Comparison of ENCODE assay signal across 8 cellular contexts in the genomic region with DNA sequence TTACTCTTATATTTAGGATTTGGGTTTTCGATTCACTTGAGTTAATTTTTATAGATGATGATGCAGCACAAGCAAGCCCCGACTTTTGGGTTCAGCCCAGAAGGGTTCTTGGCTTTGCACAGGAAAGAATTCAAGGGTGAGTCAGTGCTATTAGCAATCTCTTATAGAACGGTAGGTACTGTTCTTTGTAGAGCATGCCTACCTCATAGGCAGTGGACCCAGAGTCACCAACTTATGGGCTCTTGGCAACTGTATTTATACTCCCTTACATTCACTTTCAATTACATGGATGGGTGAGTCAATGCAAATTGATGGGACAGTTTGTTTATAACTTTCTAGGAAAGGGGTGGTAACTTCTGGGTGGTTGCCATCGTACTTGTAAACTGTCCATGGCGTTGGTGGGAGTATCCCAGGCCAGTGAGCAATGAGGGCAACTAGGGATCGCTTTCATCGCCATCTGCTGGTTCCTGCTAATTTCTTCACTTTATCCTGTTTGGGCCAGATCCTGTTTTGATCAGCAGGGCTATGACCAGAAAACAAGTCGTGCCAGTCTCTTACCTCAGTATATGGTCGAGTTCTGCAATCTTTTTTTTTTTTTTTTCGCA.
A peak's percentile ranks its signal among the peaks of the same experiment; 100 is the strongest.
DNase-seq lines count a peak whose midpoint lies in the region; ATAC-seq and TF ChIP-seq lines count a peak whose summit lies in the region.
"Had no signal": no experiment of that assay in that cellular context is flagged by ENCODE, and none has a peak within 500 bp of the region (broad histone marks: within the 10 kb centered on the region; RNA-seq: fewer than 3 reads in every experiment).

No MANE protein-coding gene starts in this region.

- H2BK120ac ChIP-seq in IMR-90 (ENCODE audit: low read depth, low read length) = no peak overlapping the region

- H2BK15ac ChIP-seq in IMR-90 (ENCODE audit: low read depth, low read length) = no peak overlapping the region

- no peak overlapping the region for H4K8ac ChIP-seq in IMR-90 (ENCODE audit: low read depth in 2 of 2, low read length in 2 of 2)

- no peaks in the 10 kb centered on the region; the same call in 1 of the 2 replicates for H3K9me3 ChIP-seq in IMR-90 (ENCODE audit: control insufficient read depth, insufficient read depth, low read length)
- peaks cover 0 to 5% (median 0%) of the 10 kb centered on the region in 3 donors for H3K9me3 ChIP-seq in tibial artery

- no peaks in the 10 kb centered on the region for H3K36me3 Mint-ChIP-seq in activated CD8-positive, alpha-beta T cell treated with anti-CD3 and anti-CD28 coated beads, Interleukin-2, amount 10 ng/mL, durations not matched to agents 7 days and 5 days (ENCODE audit: low read depth)
- H3K36me3 Mint-ChIP-seq in activated CD4-positive, alpha-beta T cell treated with anti-CD3 and anti-CD28 coated beads, Interleukin-2, amount 10 ng/mL, durations not matched to agents 24 days and 14 days (ENCODE audit: low read depth) = no peaks in the 10 kb centered on the region

- H4K5ac ChIP-seq in IMR-90 (ENCODE audit: low read depth, low read length) = no peak overlapping the region

- H3K4ac ChIP-seq in IMR-90 (ENCODE audit: low read depth, low read length) = no peak overlapping the region

- peak; percentile 31; the same call in 1 of the 2 replicates for TF ChIP-seq CTCF in GM12874 (IDR thresholded peaks at IDR 0.05; ENCODE audit: insufficient read depth, low read depth, low read length)
- no peak for TF ChIP-seq CTCF in IMR-90 (conservative IDR thresholded peaks at IDR 0.05; ENCODE audit: low read depth, low read length)
- no peak for TF ChIP-seq CTCF in tibial artery (IDR thresholded peaks at IDR 0.05)

- H2BK20ac ChIP-seq in IMR-90 (ENCODE audit: low read depth, low read length) = no peak overlapping the region

- no peak overlapping the region for H3K4me2 ChIP-seq in IMR-90 (ENCODE audit: low read depth, low read length)

- no peaks in the 10 kb centered on the region for H3K9me1 ChIP-seq in IMR-90 (ENCODE audit: insufficient read depth, low read length)

- no peak overlapping the region for H2AK5ac ChIP-seq in IMR-90 (ENCODE audit: low read depth, low read length)

- no peak overlapping the region for H3K27ac Mint-ChIP-seq in activated CD8-positive, alpha-beta T cell treated with anti-CD3 and anti-CD28 coated beads, Interleukin-2, amount 10 ng/mL, durations not matched to agents 7 days and 5 days
- no peak overlapping the region for H3K27ac Mint-ChIP-seq in activated CD4-positive, alpha-beta T cell treated with anti-CD3 and anti-CD28 coated beads, Interleukin-2, amount 10 ng/mL, durations not matched to agents 24 days and 14 days

- no peak overlapping the region for H3K4me3 Mint-ChIP-seq in activated CD8-positive, alpha-beta T cell treated with anti-CD3 and anti-CD28 coated beads, Interleukin-2, amount 10 ng/mL, durations not matched to agents 7 days and 5 days
- no peak overlapping the region for H3K4me3 Mint-ChIP-seq in activated CD4-positive, alpha-beta T cell treated with anti-CD3 and anti-CD28 coated beads, Interleukin-2, amount 10 ng/mL, durations not matched to agents 24 days and 14 days

- H3K9ac ChIP-seq in IMR-90 (ENCODE audit: low read depth, low read length) = no peak overlapping the region

- DNase-seq in IMR-90 (peak; percentile 1), amniotic epithelial cell (ENCODE audit: low read depth) (peak; percentile 75), midbrain (lab: John Stamatoyannopoulos, UW) (peak; percentile 49), tibial artery (no peak)
- DNase-seq in activated CD8-positive, alpha-beta T cell treated with anti-CD3 and anti-CD28 coated beads, Interleukin-2, amount 10 ng/mL, durations not matched to agents 7 days and 5 days = no peak
- DNase-seq in activated CD4-positive, alpha-beta T cell treated with anti-CD3 and anti-CD28 coated beads, Interleukin-2, amount 10 ng/mL, durations not matched to agents 24 days and 14 days = no peak
- DNase-seq: activated CD4-positive, alpha-beta T cell treated with anti-CD3 and anti-CD28 coated beads, Interleukin-2, amount 50 U/mL, for 1 hour had no signal

- WGBS in IMR-90 (ENCODE audit: extremely low coverage in 2 of 2, insufficient read length in 1 of 2), 2 experiments = no CpG with 5 or more reads among the region's 10 CpGs

- H3K56ac ChIP-seq in IMR-90 (ENCODE audit: extremely low read depth, insufficient read depth, low read length) = no peak overlapping the region

- H3K27ac ChIP-seq in IMR-90 (ENCODE audit: insufficient read depth, low read length) (no peak overlapping the region), tibial artery (no peak overlapping the region)

- no peak overlapping the region for H2BK5ac ChIP-seq in IMR-90 (ENCODE audit: low read depth, low read length, poor library complexity, severe bottlenecking)

- H4K91ac ChIP-seq in IMR-90 (ENCODE audit: insufficient read depth, low read depth, low read length) = no peak overlapping the region

- TF ChIP-seq RAD21 in IMR-90 (IDR thresholded peaks at IDR 0.05; ENCODE audit: low read length) = no peak

- dilution Hi-C loops in IMR-90 (cut with HindIII; ENCODE audit: low sequenced_read_pairs, unreplicated experiment) = no loop called here

- in situ Hi-C loops in IMR-90 (cut with MboI; ENCODE audit: low sequenced_read_pairs) = no loop called here

- H3K36me3 ChIP-seq in IMR-90 (ENCODE audit: control insufficient read depth, insufficient read depth, low read length) = no peaks in the 10 kb centered on the region
- H3K36me3 ChIP-seq in tibial artery = no peaks in the 10 kb centered on the region

- H2AFZ ChIP-seq in IMR-90 (replicated peaks; ENCODE audit: low read length, poor library complexity) = no peak overlapping the region

- POLR2A ChIA-PET in IMR-90 (lab: Charles Lee; ENCODE audit: unreplicated experiment) = no interaction called here
- POLR2A ChIA-PET in activated CD8-positive, alpha-beta T cell treated with anti-CD3 and anti-CD28 coated beads, Interleukin-2, amount 10 ng/mL, durations not matched to agents 7 days and 5 days (lab: Charles Lee) = no interaction called here

- intact Hi-C loops in IMR-90 (cut with micrococcal nuclease) (no loop called here), tibial artery (cut with DNase I; ENCODE audit: low total_unique reads) (no loop called here)
- intact Hi-C loops in activated CD4-positive, alpha-beta T cell treated with anti-CD3 and anti-CD28 coated beads, Interleukin-2, amount 10 ng/mL, durations not matched to agents 24 days and 14 days (cut with micrococcal nuclease) = no loop called here

- H3K18ac ChIP-seq in IMR-90 (ENCODE audit: low read depth, low read length) = no peak overlapping the region

- H3K4me3 ChIP-seq in IMR-90 (ENCODE audit: insufficient read depth, low read depth, low read length) (no peak overlapping the region), tibial artery (no peak overlapping the region)

- TF ChIP-seq POLR2A in IMR-90 (IDR thresholded peaks at IDR 0.05; ENCODE audit: low read depth, low read length) = no peak

- H4K20me1 ChIP-seq in IMR-90 (ENCODE audit: insufficient read depth, low read length) = no peaks in the 10 kb centered on the region

- no peak overlapping the region for H2AK9ac ChIP-seq in IMR-90 (replicated peaks; ENCODE audit: low read depth, low read length, poor library complexity)

- H3K14ac ChIP-seq in IMR-90 (replicated peaks; ENCODE audit: low read depth, low read length) = no peak overlapping the region

- no peaks in the 10 kb centered on the region for H3K27me3 Mint-ChIP-seq in activated CD8-positive, alpha-beta T cell treated with anti-CD3 and anti-CD28 coated beads, Interleukin-2, amount 10 ng/mL, durations not matched to agents 7 days and 5 days (ENCODE audit: low read depth)
- H3K27me3 Mint-ChIP-seq in activated CD4-positive, alpha-beta T cell treated with anti-CD3 and anti-CD28 coated beads, Interleukin-2, amount 10 ng/mL, durations not matched to agents 24 days and 14 days = no peaks in the 10 kb centered on the region

- H3K23ac ChIP-seq in IMR-90 (ENCODE audit: low read depth, low read length) = no peak overlapping the region

- BruUV-seq in IMR-90 (replicated peaks; lab: Mats Ljungman, UMichigan) = no TSS peak

- no peak for ATAC-seq in IMR-90 (ENCODE audit: low read depth)
- ATAC-seq in activated CD8-positive, alpha-beta T cell treated with anti-CD3 and anti-CD28 coated beads, Interleukin-2, amount 10 ng/mL, durations not matched to agents 7 days and 5 days = no peak

- no peaks in the 10 kb centered on the region for H3K79me1 ChIP-seq in IMR-90 (ENCODE audit: low read depth in 1 of 2, low read length in 2 of 2)

- CTCF ChIA-PET in IMR-90 (lab: Yijun Ruan, JAX) = interaction anchor here (0.6 kb wide), 1 partner anchor 269 kb away, joined by 5 read pairs; no protein-coding TSS in a partner anchor
- CTCF ChIA-PET in activated CD8-positive, alpha-beta T cell treated with anti-CD3 and anti-CD28 coated beads, Interleukin-2, amount 10 ng/mL, durations not matched to agents 7 days and 5 days (lab: Charles Lee) = no interaction called here

- no peaks in the 10 kb centered on the region for H3K4me1 Mint-ChIP-seq in activated CD8-positive, alpha-beta T cell treated with anti-CD3 and anti-CD28 coated beads, Interleukin-2, amount 10 ng/mL, durations not matched to agents 7 days and 5 days (ENCODE audit: low read depth)
- H3K4me1 Mint-ChIP-seq in activated CD4-positive, alpha-beta T cell treated with anti-CD3 and anti-CD28 coated beads, Interleukin-2, amount 10 ng/mL, durations not matched to agents 24 days and 14 days = no peaks in the 10 kb centered on the region

- H3K4me1 ChIP-seq in IMR-90 (ENCODE audit: control insufficient read depth, insufficient read depth, low read length) (no peaks in the 10 kb centered on the region), tibial artery (no peaks in the 10 kb centered on the region)

- no peaks in the 10 kb centered on the region for H3K27me3 ChIP-seq in IMR-90 (ENCODE audit: control insufficient read depth, insufficient read depth, low read length)
- no peaks in the 10 kb centered on the region for H3K27me3 ChIP-seq in tibial artery

- H3K9me3 Mint-ChIP-seq in activated CD8-positive, alpha-beta T cell treated with anti-CD3 and anti-CD28 coated beads, Interleukin-2, amount 10 ng/mL, durations not matched to agents 7 days and 5 days (ENCODE audit: insufficient read depth) = peaks cover 8% of the 10 kb centered on the region
- no peaks in the 10 kb centered on the region for H3K9me3 Mint-ChIP-seq in activated CD4-positive, alpha-beta T cell treated with anti-CD3 and anti-CD28 coated beads, Interleukin-2, amount 10 ng/mL, durations not matched to agents 24 days and 14 days

TF ChIP-seq in IMR-90, 13 proteins besides CTCF, POLR2A, EP300 and RAD21:
- TF ChIP-seq SMC3 (IDR thresholded peaks at IDR 0.05; ENCODE audit: low read depth, low read length) (no peak), BHLHE40 (IDR thresholded peaks at IDR 0.05; ENCODE audit: low read depth, low read length) (no peak), MXI1 (IDR thresholded peaks at IDR 0.05; ENCODE audit: borderline replicate concordance, low read depth, low read length) (no peak)

Comparison
In these comparisons a context has a peak if more than half of its experiments do, and no peak if none do; other contexts are left out.
1. DNase-seq: peak in IMR-90 (single experiment), amniotic epithelial cell (single experiment) and midbrain (single experiment); none in tibial artery (0 of 2), activated CD8-positive, alpha-beta T cell treated with anti-CD3 and anti-CD28 coated beads, Interleukin-2, amount 10 ng/mL, durations not matched to agents 7 days and 5 days (single experiment) and activated CD4-positive, alpha-beta T cell treated with anti-CD3 and anti-CD28 coated beads, Interleukin-2, amount 10 ng/mL, durations not matched to agents 24 days and 14 days (single experiment).